ENCODE assay signal across 8 cellular contexts in the genomic region with DNA sequence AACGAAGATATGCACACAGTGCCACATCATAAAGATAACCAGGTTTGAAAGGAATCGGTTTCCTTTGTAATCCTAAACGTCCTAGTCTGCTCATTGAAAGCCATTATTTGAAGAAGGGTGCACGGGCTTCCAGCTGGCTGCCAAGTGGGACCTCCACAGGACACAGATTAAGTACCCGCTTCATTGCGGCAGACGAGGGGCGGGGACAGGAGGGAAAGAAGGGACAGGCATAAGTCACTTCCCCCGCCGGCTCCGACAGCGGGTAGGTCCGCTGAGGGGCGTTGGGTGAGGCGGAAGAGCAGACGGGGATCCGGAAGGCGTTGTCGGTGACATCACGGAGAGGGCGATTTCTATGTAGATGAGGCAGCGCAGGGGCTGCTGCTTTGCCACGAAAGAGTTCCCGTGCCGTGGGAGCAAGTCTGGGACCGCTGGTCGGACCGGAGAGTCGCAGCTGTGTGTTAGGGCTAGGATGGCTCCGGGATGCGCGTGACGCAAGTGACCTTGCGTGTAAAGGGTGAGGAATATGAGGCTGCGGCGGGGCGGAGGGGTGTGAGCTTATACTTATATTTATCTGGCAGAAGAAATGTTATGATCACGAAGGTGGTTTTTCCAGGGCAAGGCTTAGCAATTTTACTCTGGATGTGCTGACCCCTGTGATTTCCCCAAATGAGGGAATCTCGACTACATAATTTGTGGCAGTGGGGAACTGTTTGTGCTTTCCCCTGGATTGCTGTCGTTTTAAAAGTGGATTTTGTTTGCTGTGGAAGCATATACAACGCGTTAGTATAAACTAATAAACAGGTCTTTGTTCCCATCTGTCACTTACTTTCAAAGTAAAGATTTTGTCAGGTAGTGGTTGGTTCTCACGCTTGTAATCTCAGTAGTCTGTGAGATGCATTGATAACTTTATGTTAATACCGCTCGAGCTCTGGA.
A peak's percentile ranks its signal among the peaks of the same experiment; 100 is the strongest.
DNase-seq lines count a peak whose midpoint lies in the region; ATAC-seq and TF ChIP-seq lines count a peak whose summit lies in the region.
"Not testable (repeated sequence)": the region's sequence is repeated elsewhere in the genome, so short reads cannot be mapped to it uniquely, and the experiment has no call there.

No MANE protein-coding gene starts in this region.

- TF ChIP-seq POLR2A in lower leg skin (IDR thresholded peaks at IDR 0.05) = not testable (repeated sequence)

- not testable (repeated sequence) for TF ChIP-seq CTCF in BJ (IDR thresholded peaks at IDR 0.05; ENCODE audit: insufficient read depth, low read depth, low read length); lower leg skin (IDR thresholded peaks at IDR 0.05)

- intact Hi-C loops in lower leg skin (cut with DNase I; ENCODE audit: low total_unique reads) = not testable (repeated sequence)

- WGBS in lower leg skin, 2 donors = 2 to 3% methylated on average over 45 of the region's 45 CpGs

- H3K27me3 ChIP-seq in BJ (ENCODE audit: control insufficient read depth, insufficient read depth, low read length) = not testable (repeated sequence)

- H3K4me3 ChIP-seq in BJ (ENCODE audit: low read depth, low read length) (peak overlapping the region; percentile 49), lower leg skin (ENCODE audit: low read depth, poor library complexity, severe bottlenecking) (peak overlapping the region; percentile 36)

- POLR2A ChIA-PET in BJ (lab: Charles Lee) = not testable (repeated sequence)

- CTCF ChIA-PET in BJ (lab: Yijun Ruan, JAX) = not testable (repeated sequence)

- not testable (repeated sequence) for H3K36me3 ChIP-seq in BJ (ENCODE audit: control insufficient read depth, insufficient read depth, low read length)

- ATAC-seq in GM19324 (IDR thresholded peaks at IDR 0.05; ENCODE audit: low FRiP score, unreplicated experiment) = peak; percentile 87
- ATAC-seq in HG03354 (IDR thresholded peaks at IDR 0.05; ENCODE audit: poor library complexity, severe bottlenecking, unreplicated experiment) = peak; percentile 98

- not testable (repeated sequence) for DNase-seq in BJ (ENCODE audit: low read depth)
- DNase-seq in NOMO-1 treated with dmso at 0.1 percent for 144 hours (lab: John Stamatoyannopoulos, UW; ENCODE audit: unreplicated experiment) = peak; percentile 87
- DNase-seq in activated CD8-positive, alpha-beta memory T cell treated with anti-CD3 and anti-CD28 coated beads for 4 hours (ENCODE audit: low read depth in 2 of 2) = peak; percentile 73 to 74
- DNase-seq in effector CD8-positive, alpha-beta T cell (lab: John Stamatoyannopoulos, UW) = peak; percentile 72
- peak; percentile 65 to 96 for DNase-seq in lower leg skin (ENCODE audit: low spot score in 2 of 2)
- peak; percentile 72 for DNase-seq in stimulated activated CD4-positive, alpha-beta T cell treated with anti-CD3 and anti-CD28 coated beads, Interleukin-1b, Interleukin-23, amount 100 ng/mL, for 4 hours (ENCODE audit: low read depth in 2 of 2)
